In genomic region chr16:31094088-31094423, GRCh38 we compare ENCODE assay signal across 8 cellular contexts. TPM values are rescaled to one million over a fixed set of nuclear protein-coding genes. Genes with fewer than 3 reads are reported as not detected.
DNase-seq lines count a peak whose midpoint lies in the region; ATAC-seq and TF ChIP-seq lines count a peak whose summit lies in the region.

No MANE protein-coding gene starts in this region.

- H3K4me1 ChIP-seq in ES-I3 (ENCODE audit: insufficient read depth, low read length) (peaks cover 3% of the 10 kb centered on the region; the same call in 1 of the 2 replicates), IMR-90 (ENCODE audit: control insufficient read depth, insufficient read depth, low read length) (peaks cover 3% of the 10 kb centered on the region), right lobe of liver (peaks cover 0 to 15% (median 0%) of the 10 kb centered on the region in 4 donors), transverse colon (peaks cover 6 to 24% (median 18%) of the 10 kb centered on the region in 4 donors)

- H2AK5ac ChIP-seq in IMR-90 (ENCODE audit: low read depth, low read length): peak overlapping the region; percentile 96

- peak overlapping the region; percentile 65 for H3K56ac ChIP-seq in IMR-90 (ENCODE audit: extremely low read depth, insufficient read depth, low read length)

- peak overlapping the region; percentile 96 for H3K14ac ChIP-seq in IMR-90 (replicated peaks; ENCODE audit: low read depth, low read length)

- ATAC-seq in IMR-90 (ENCODE audit: low read depth) (peak; percentile 30), right lobe of liver (peak; percentile 7 to 28 (median 18))

- peak overlapping the region; percentile 67 for H2BK5ac ChIP-seq in IMR-90 (ENCODE audit: low read depth, low read length, poor library complexity, severe bottlenecking)

- CTCF ChIA-PET in IMR-90 (lab: Yijun Ruan, JAX) (interaction anchor here (1.0 kb wide), 1 partner anchor 49 kb away, joined by 3 read pairs; no protein-coding TSS in a partner anchor), HEK293T (lab: Yijun Ruan, JAX) (interaction anchor here (0.7 to 1.0 kb wide), 2 partner anchors 48 to 109 kb away, joined by 3 to 4 read pairs; partner anchors contain the start of gene HSD3B7)

- H3K23ac ChIP-seq in IMR-90 (ENCODE audit: low read depth, low read length): peak overlapping the region; percentile 95

- H3K4ac ChIP-seq in IMR-90 (ENCODE audit: low read depth, low read length): peak overlapping the region; percentile 79

- no peak overlapping the region for H2BK20ac ChIP-seq in IMR-90 (ENCODE audit: low read depth, low read length)

- no peak for DNase-seq in IMR-90
- DNase-seq in cardiac fibroblast (ENCODE audit: low read depth in 2 of 2): peak in 1 of 2 donors; percentile 29
- peak in 1 of 3 donors; percentile 52 for DNase-seq in right lobe of liver
- no peak for DNase-seq in transverse colon
- DNase-seq in globus pallidus (ENCODE audit: low spot score): no peak
- no peak for DNase-seq in HEK293T (ENCODE audit: extremely low spot score)
- no peak for DNase-seq in stimulated activated CD4-positive, alpha-beta T cell treated with anti-CD3 and anti-CD28 coated beads, Interleukin-2, amount 100 ng/mL, for 24 hours

- H4K8ac ChIP-seq in IMR-90 (ENCODE audit: low read depth in 2 of 2, low read length in 2 of 2): peak overlapping the region; percentile 66 to 86; a peak in 3 of 4 replicates

- peak overlapping the region; percentile 100 for H2AK9ac ChIP-seq in IMR-90 (replicated peaks; ENCODE audit: low read depth, low read length, poor library complexity)

- intact Hi-C loops in IMR-90 (cut with micrococcal nuclease) (loop anchor here (1.0 to 5.0 kb wide), 3 partner anchors 48 to 109 kb away; partner anchors contain the start of genes HSD3B7 and STX4), right lobe of liver (cut with DNase I) (loop anchor here in 1 of 2 donors (5.0 kb wide), 1 partner anchor 112 kb away; no protein-coding TSS in a partner anchor), transverse colon (cut with DNase I; ENCODE audit: low total_unique reads) (no loop called here)

- no TSS peak for BruUV-seq in IMR-90 (replicated peaks; lab: Mats Ljungman, UMichigan)

- H3K27me3 ChIP-seq in IMR-90 (ENCODE audit: control insufficient read depth, insufficient read depth, low read length): no peaks in the 10 kb centered on the region
- no peaks in the 10 kb centered on the region for H3K27me3 ChIP-seq in right lobe of liver
- no peaks in the 10 kb centered on the region for H3K27me3 ChIP-seq in transverse colon

- H3K79me1 ChIP-seq in IMR-90 (ENCODE audit: low read depth in 1 of 2, low read length in 2 of 2): peaks cover 34 to 55% of the 10 kb centered on the region in 2 experiments; a peak in 3 of 4 replicates

- in situ Hi-C loops in IMR-90 (cut with MboI; ENCODE audit: low sequenced_read_pairs) (no loop called here), transverse colon (cut with MboI; ENCODE audit: low pct_ligation_motif_present in 1 of 4, low pct_unique_long_range_greater_than_20kb in 1 of 4, low sequenced_read_pairs in 3 of 4) (loop anchor here in 1 of 4 donors (10.0 kb wide), 1 partner anchor 109 kb away; the partner anchor contains the start of gene HSD3B7)

- peak overlapping the region; percentile 98 for H3K4me2 ChIP-seq in IMR-90 (ENCODE audit: low read depth, low read length)

- WGBS in IMR-90 (ENCODE audit: extremely low coverage in 2 of 2, insufficient read length in 1 of 2), 2 experiments: 0% methylated on average over 17 of the region's 20 CpGs; no CpG with 5 or more reads in 1 of the 2 experiments
- under 1% methylated on average over 12 of the region's 20 CpGs for WGBS in right lobe of liver (ENCODE audit: insufficient coverage, low coverage, low lambda C conversion rate, missing lambda C conversion rate)
- 0 to 2% methylated on average over 14 to 20 of the region's 20 CpGs for WGBS in transverse colon (ENCODE audit: low coverage in 1 of 2), 2 donors

- peak overlapping the region; percentile 96 for H2AFZ ChIP-seq in IMR-90 (replicated peaks; ENCODE audit: low read length, poor library complexity)

- peaks cover 15% of the 10 kb centered on the region for H3K9me1 ChIP-seq in IMR-90 (ENCODE audit: insufficient read depth, low read length)

- H3K36me3 ChIP-seq in ES-I3 (ENCODE audit: insufficient read depth, low read length) (0 out of 2 replicates have a peak, but pooled peaks cover 9% of the 10 kb centered on the region), IMR-90 (ENCODE audit: control insufficient read depth, insufficient read depth, low read length) (peaks cover 14% of the 10 kb centered on the region), right lobe of liver (peaks cover 0 to 30% (median 17%) of the 10 kb centered on the region in 4 donors), transverse colon (no peaks in the 10 kb centered on the region)

- H2BK120ac ChIP-seq in IMR-90 (ENCODE audit: low read depth, low read length): peak overlapping the region; percentile 27; the same call in 1 of the 2 replicates

- dilution Hi-C loops in IMR-90 (cut with HindIII; ENCODE audit: low sequenced_read_pairs, unreplicated experiment): no loop called here

- no peak overlapping the region for H2BK15ac ChIP-seq in IMR-90 (ENCODE audit: low read depth, low read length)

- H3K9me3 ChIP-seq in ES-I3 (ENCODE audit: control insufficient read depth, insufficient read depth, low read length) (no peaks in the 10 kb centered on the region), IMR-90 (ENCODE audit: control insufficient read depth, insufficient read depth, low read length) (no peaks in the 10 kb centered on the region), right lobe of liver (no peaks in the 10 kb centered on the region), transverse colon (no peaks in the 10 kb centered on the region)

- peak overlapping the region; percentile 74; the same call in 1 of the 2 replicates for H4K91ac ChIP-seq in IMR-90 (ENCODE audit: insufficient read depth, low read depth, low read length)

- POLR2A ChIA-PET in IMR-90 (lab: Charles Lee; ENCODE audit: unreplicated experiment) (no interaction called here), HEK293T (lab: Yijun Ruan, JAX) (interaction anchor here (0.8 to 4.4 kb wide), 6 partner anchors 9 to 50 kb away, joined by 3 to 17 read pairs (median 6); partner anchors contain the start of genes KAT8, ZNF646 and ZNF668)

- H3K9ac ChIP-seq in ES-I3 (ENCODE audit: low read depth, low read length): peak overlapping the region; percentile 84
- H3K9ac ChIP-seq in IMR-90 (ENCODE audit: low read depth, low read length): peak overlapping the region; percentile 96

- peak overlapping the region; percentile 12 for H3K18ac ChIP-seq in IMR-90 (ENCODE audit: low read depth, low read length)

- TF ChIP-seq POLR2A in IMR-90 (IDR thresholded peaks at IDR 0.05; ENCODE audit: low read depth, low read length): no peak
- no peak for TF ChIP-seq POLR2A in right lobe of liver (IDR thresholded peaks at IDR 0.05)
- no peak for TF ChIP-seq POLR2A in transverse colon (IDR thresholded peaks at IDR 0.05)

- no peak for TF ChIP-seq RAD21 in IMR-90 (IDR thresholded peaks at IDR 0.05; ENCODE audit: low read length)

- H4K5ac ChIP-seq in IMR-90 (ENCODE audit: low read depth, low read length): peak overlapping the region; percentile 12; the same call in 1 of the 2 replicates

- H3K4me3 ChIP-seq in IMR-90 (ENCODE audit: insufficient read depth, low read depth, low read length): peak overlapping the region; percentile 91
- H3K4me3 ChIP-seq in cardiac fibroblast (replicated peaks in 1 of 2; ENCODE audit: low read depth in 2 of 2, low read length in 2 of 2): peak overlapping the region; percentile 75 to 99
- peak overlapping the region; percentile 82 to 96 (median 94) for H3K4me3 ChIP-seq in right lobe of liver
- peak overlapping the region; percentile 60 to 77 (median 67) for H3K4me3 ChIP-seq in transverse colon

- TF ChIP-seq CTCF in IMR-90 (conservative IDR thresholded peaks at IDR 0.05; ENCODE audit: low read depth, low read length) (no peak), cardiac fibroblast (IDR thresholded peaks at IDR 0.05; ENCODE audit: low read depth, low read length) (no peak), right lobe of liver (IDR thresholded peaks at IDR 0.05) (no peak), transverse colon (IDR thresholded peaks at IDR 0.05) (no peak)

- peaks cover 17% of the 10 kb centered on the region for H4K20me1 ChIP-seq in IMR-90 (ENCODE audit: insufficient read depth, low read length)

- no peak for TF ChIP-seq EP300 in transverse colon (IDR thresholded peaks at IDR 0.05; ENCODE audit: low read depth)

- H3K27ac ChIP-seq in IMR-90 (ENCODE audit: insufficient read depth, low read length) (peak overlapping the region; percentile 63), right lobe of liver (peak overlapping the region; percentile 82 to 90 (median 84)), transverse colon (peak overlapping the region; percentile 85 to 98 (median 94))

RNA-seq across cellular contexts. Expression of gene VKORC1, which starts 0.5 kb away (rescaled TPM):
- total RNA-seq in IMR-90 (2012; rRNA removed): 61.9 and 65.2 TPM in 2 replicates
- 317 and 362 TPM in 2 replicates for polyA plus RNA-seq in IMR-90 (2012; rRNA removed)
- 544 and 807 TPM in 2 replicates for polyA plus RNA-seq in IMR-90 (2012; cell fraction: cytosol; rRNA removed)
- polyA plus RNA-seq in IMR-90 (2012; cell fraction: nucleus; rRNA removed; ENCODE audit: low replicate concordance): 203 and 293 TPM in 2 replicates
- total RNA-seq in right lobe of liver: 100 to 1,000 TPM; 102 to 297 (median 199) TPM
- 10 to 100 TPM; 29.5 to 89.0 (median 72.0) TPM for total RNA-seq in transverse colon

RNA-seq across cellular contexts. Expression of gene PRSS53, which starts 5.3 kb away (rescaled TPM):
- 0.56 and 0.72 TPM in 2 replicates for total RNA-seq in IMR-90 (2012; rRNA removed)
- polyA plus RNA-seq in IMR-90 (2012; rRNA removed): 5.4 and 5.9 TPM in 2 replicates
- polyA plus RNA-seq in IMR-90 (2012; cell fraction: cytosol; rRNA removed): 1.2 and 1.8 TPM in 2 replicates
- 63.3 and 120 TPM in 2 replicates for polyA plus RNA-seq in IMR-90 (2012; cell fraction: nucleus; rRNA removed; ENCODE audit: low replicate concordance)
- total RNA-seq in right lobe of liver: 10 to 100 TPM in 1 of 6 experiments, 1 to 10 TPM in 5; 2.3 to 14.8 (median 3.9) TPM
- total RNA-seq in transverse colon: 1 to 10 TPM; 1.1 to 5.2 (median 3.1) TPM

RNA-seq across cellular contexts. Expression of gene BCKDK, which starts 14.1 kb away (rescaled TPM):
- total RNA-seq in IMR-90 (2012; rRNA removed) (24.4 and 26.0 TPM in 2 replicates), right lobe of liver (10 to 100 TPM; 34.8 to 61.5 (median 41.8) TPM), transverse colon (10 to 100 TPM; 46.8 to 56.5 (median 51.3) TPM)
- 79.3 and 89.7 TPM in 2 replicates for polyA plus RNA-seq in IMR-90 (2012; rRNA removed)
- 78.8 and 105 TPM in 2 replicates for polyA plus RNA-seq in IMR-90 (2012; cell fraction: cytosol; rRNA removed)
- 56.0 and 112 TPM in 2 replicates for polyA plus RNA-seq in IMR-90 (2012; cell fraction: nucleus; rRNA removed; ENCODE audit: low replicate concordance)

RNA-seq across cellular contexts. Expression of gene ZNF646, which starts 19.8 kb away (rescaled TPM):
- total RNA-seq in IMR-90 (2012; rRNA removed): 6.8 and 6.9 TPM in 2 replicates
- 4.9 and 5.5 TPM in 2 replicates for polyA plus RNA-seq in IMR-90 (2012; rRNA removed)
- 2.3 and 2.7 TPM in 2 replicates for polyA plus RNA-seq in IMR-90 (2012; cell fraction: cytosol; rRNA removed)
- polyA plus RNA-seq in IMR-90 (2012; cell fraction: nucleus; rRNA removed; ENCODE audit: low replicate concordance): 6.3 and 10.7 TPM in 2 replicates
- total RNA-seq in right lobe of liver: 1 to 10 TPM; 4.2 to 5.0 (median 4.5) TPM
- total RNA-seq in transverse colon: 10 to 100 TPM; 12.0 to 26.7 (median 23.5) TPM

RNA-seq across cellular contexts. Expression of gene ZNF668, which starts 20.0 kb away (rescaled TPM):
- total RNA-seq in IMR-90 (2012; rRNA removed): 4.5 and 5.3 TPM in 2 replicates
- 11.6 and 15.4 TPM in 2 replicates for polyA plus RNA-seq in IMR-90 (2012; rRNA removed)
- 10.8 and 19.1 TPM in 2 replicates for polyA plus RNA-seq in IMR-90 (2012; cell fraction: cytosol; rRNA removed)
- 9.0 and 26.5 TPM in 2 replicates for polyA plus RNA-seq in IMR-90 (2012; cell fraction: nucleus; rRNA removed; ENCODE audit: low replicate concordance)
- 1 to 10 TPM; 2.0 to 4.6 (median 3.5) TPM for total RNA-seq in right lobe of liver
- 10 to 100 TPM in 2 of 4 donors, 1 to 10 TPM in 2; 7.9 to 17.9 (median 10.2) TPM for total RNA-seq in transverse colon
